Comparison of ENCODE assay signal across 28 cellular contexts in the genomic region with DNA sequence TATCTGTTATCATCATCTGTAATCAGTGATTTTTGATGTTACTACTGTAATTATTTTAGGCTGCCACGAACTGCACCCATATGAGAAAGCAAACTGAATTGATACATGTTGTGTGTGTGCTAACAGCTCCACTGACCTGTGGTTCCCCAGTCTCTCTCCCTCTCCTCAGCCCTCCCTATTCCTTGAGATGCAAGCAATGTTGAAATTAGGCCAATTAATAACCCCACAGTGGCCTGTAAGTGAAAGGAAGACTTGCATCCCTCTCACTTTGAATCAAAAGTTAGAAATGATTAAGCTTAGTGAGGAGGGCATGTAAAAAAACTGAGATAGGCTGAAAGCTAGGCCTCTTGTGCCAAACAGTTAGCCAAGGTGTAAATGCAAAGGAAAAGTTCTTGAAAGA. TPM values are rescaled to one million over a fixed set of nuclear protein-coding genes. Genes with fewer than 3 reads are reported as not detected.
"Had no signal": no experiment of that assay in that cellular context is flagged by ENCODE, and none has a peak within 500 bp of the region (broad histone marks: within the 10 kb centered on the region; RNA-seq: fewer than 3 reads in every experiment).

No MANE protein-coding gene starts in this region.

- H3K27ac ChIP-seq: left lung, lower lobe of right lung, ovary, sigmoid colon, spleen, suprapubic skin, thoracic aorta, tibial artery, upper lobe of right lung, uterus had no signal

- H3K9me3 ChIP-seq: left lung, lower lobe of right lung, ovary, sigmoid colon, suprapubic skin, thoracic aorta, tibial artery, upper lobe of right lung, uterus had no signal

- FAIRE-seq: keratinocyte, small intestine had no signal

- H3K4me1 Mint-ChIP-seq: nephron; neural crest cell; stimulated activated effector memory CD8-positive, alpha-beta T cell treated with anti-CD3 and anti-CD28 coated beads, Interleukin-12 subunit alpha, Interleukin-12 subunit beta, amount 100 ng/mL, for 72 hours had no signal

- H3K4me3 Mint-ChIP-seq: naive thymus-derived CD8-positive, alpha-beta T cell; nephron; neural crest cell; stimulated activated effector memory CD8-positive, alpha-beta T cell treated with anti-CD3 and anti-CD28 coated beads, Interleukin-12 subunit alpha, Interleukin-12 subunit beta, amount 100 ng/mL, for 72 hours; stimulated activated naive CD8-positive, alpha-beta T cell treated with anti-CD3 and anti-CD28 coated beads, Interleukin-15, Interleukin-2, amounts not matched to agents 100 ng/mL and 50 ng/mL, for 24 hours had no signal

- H3K36me3 ChIP-seq: lower lobe of right lung, ovary, thoracic aorta, uterus had no signal

- DNase-seq: hippocampal formation; kidney glomerular epithelial cell; left cardiac atrium; left lung; lower lobe of right lung; mammary epithelial cell; mesenchymal stem cell; naive thymus-derived CD8-positive, alpha-beta T cell; ovary; retina; right cardiac atrium; sigmoid colon; small intestine; spleen; stimulated activated CD4-positive, alpha-beta T cell treated with anti-CD3 and anti-CD28 coated beads, Interleukin-4, amount 100 ng/mL, for 24 hours; stimulated activated naive CD4-positive, alpha-beta T cell; tibial artery; trophoblast cell; upper lobe of right lung; uterus had no signal

- H3K27me3 ChIP-seq: left lung, ovary, sigmoid colon, spleen, suprapubic skin, tibial artery, upper lobe of right lung, uterus had no signal

- H3K27ac Mint-ChIP-seq: naive thymus-derived CD8-positive, alpha-beta T cell; nephron; stimulated activated effector memory CD8-positive, alpha-beta T cell treated with anti-CD3 and anti-CD28 coated beads, Interleukin-12 subunit alpha, Interleukin-12 subunit beta, amount 100 ng/mL, for 72 hours; stimulated activated naive CD8-positive, alpha-beta T cell treated with anti-CD3 and anti-CD28 coated beads, Interleukin-15, Interleukin-2, amounts not matched to agents 100 ng/mL and 50 ng/mL, for 24 hours had no signal

- H3K4me1 ChIP-seq: lower lobe of right lung, spleen, suprapubic skin, upper lobe of right lung, uterus had no signal

- H3K9me3 Mint-ChIP-seq: nephron; stimulated activated effector memory CD8-positive, alpha-beta T cell treated with anti-CD3 and anti-CD28 coated beads, Interleukin-12 subunit alpha, Interleukin-12 subunit beta, amount 100 ng/mL, for 72 hours; stimulated activated naive CD8-positive, alpha-beta T cell treated with anti-CD3 and anti-CD28 coated beads, Interleukin-15, Interleukin-2, amounts not matched to agents 100 ng/mL and 50 ng/mL, for 24 hours had no signal

- H3K4me3 ChIP-seq: left lung, lower lobe of right lung, ovary, sigmoid colon, spleen, suprapubic skin, thoracic aorta, tibial artery, upper lobe of right lung, uterus had no signal

- H3K27me3 Mint-ChIP-seq: naive thymus-derived CD8-positive, alpha-beta T cell; progenitor cell of endocrine pancreas; stimulated activated naive CD8-positive, alpha-beta T cell treated with anti-CD3 and anti-CD28 coated beads, Interleukin-15, Interleukin-2, amounts not matched to agents 100 ng/mL and 50 ng/mL, for 24 hours had no signal

- ATAC-seq: left cardiac atrium; lower lobe of right lung; naive thymus-derived CD8-positive, alpha-beta T cell; stimulated activated effector memory CD8-positive, alpha-beta T cell treated with anti-CD3 and anti-CD28 coated beads, Interleukin-12 subunit alpha, Interleukin-12 subunit beta, amount 100 ng/mL, for 72 hours; upper lobe of right lung had no signal

RNA-seq across cellular contexts. Expression of a gene that starts 59.0 kb away (rescaled TPM):
- polyA plus RNA-seq: naive thymus-derived CD8-positive, alpha-beta T cell had no signal
